In genomic region chr3:94176886-94177285, GRCh38 we compare ENCODE assay signal across 1 cellular context.
TF ChIP-seq lines count a peak whose summit lies in the region.

No MANE protein-coding gene starts in this region.

TF ChIP-seq in GM12878, 131 proteins besides CTCF, POLR2A, EP300 and RAD21 (continued from another document):
- no peak for TF ChIP-seq CEBPZ (IDR thresholded peaks at IDR 0.05; ENCODE audit: low read depth, low read length)
